Comparison of ENCODE assay signal across 12 cellular contexts in genomic region chr1:226863446-226863845, GRCh38. TPM values are rescaled to one million over a fixed set of nuclear protein-coding genes. Genes with fewer than 3 reads are reported as not detected.
DNase-seq lines count a peak whose midpoint lies in the region; ATAC-seq and TF ChIP-seq lines count a peak whose summit lies in the region.
"Had no signal": no experiment of that assay in that cellular context is flagged by ENCODE, and none has a peak within 500 bp of the region (broad histone marks: within the 10 kb centered on the region; RNA-seq: fewer than 3 reads in every experiment).

No MANE protein-coding gene starts in this region.

- TF ChIP-seq CTCF in cardiac fibroblast (IDR thresholded peaks at IDR 0.05; ENCODE audit: low read depth, low read length) = no peak
- TF ChIP-seq CTCF in psoas muscle (IDR thresholded peaks at IDR 0.05) = no peak

- H3K27ac Mint-ChIP-seq in activated CD4-positive, alpha-beta T cell treated with anti-CD3 and anti-CD28 coated beads, Interleukin-2, amount 10 ng/mL, durations not matched to agents 24 days and 14 days = peak overlapping the region; percentile 43
- H3K27ac Mint-ChIP-seq: dendritic cell treated with granulocyte-macrophage colony-stimulating factor and Interleukin-4, amounts not matched to agents 40 ng/mL and 50 ng/mL, for 4 days; type B pancreatic cell had no signal

- peak in 3 of 4 donors; percentile 39 to 46 (median 40) for ATAC-seq in psoas muscle
- no peak for ATAC-seq in GM21717 (IDR thresholded peaks at IDR 0.05; ENCODE audit: unreplicated experiment)
- no peak for ATAC-seq in GM18511 (IDR thresholded peaks at IDR 0.05; ENCODE audit: unreplicated experiment)

- H3K27me3 ChIP-seq in psoas muscle (ENCODE audit: insufficient read depth in 3 of 3, low read length in 2 of 3) = no peaks in the 10 kb centered on the region

- H3K4me3 Mint-ChIP-seq in activated CD4-positive, alpha-beta T cell treated with anti-CD3 and anti-CD28 coated beads, Interleukin-2, amount 10 ng/mL, durations not matched to agents 24 days and 14 days = no peak overlapping the region
- H3K4me3 Mint-ChIP-seq: dendritic cell treated with granulocyte-macrophage colony-stimulating factor and Interleukin-4, amounts not matched to agents 40 ng/mL and 50 ng/mL, for 4 days; type B pancreatic cell had no signal

- no peaks in the 10 kb centered on the region for H3K9me3 Mint-ChIP-seq in activated CD4-positive, alpha-beta T cell treated with anti-CD3 and anti-CD28 coated beads, Interleukin-2, amount 10 ng/mL, durations not matched to agents 24 days and 14 days
- H3K9me3 Mint-ChIP-seq: dendritic cell treated with granulocyte-macrophage colony-stimulating factor and Interleukin-4, amounts not matched to agents 40 ng/mL and 50 ng/mL, for 4 days had no signal

- no peak overlapping the region for H3K27ac ChIP-seq in psoas muscle
- H3K27ac ChIP-seq: SK-N-MC had no signal

- no peaks in the 10 kb centered on the region for H3K36me3 ChIP-seq in psoas muscle (ENCODE audit: insufficient read depth in 1 of 2, low read depth in 1 of 2)

- no peaks in the 10 kb centered on the region for H3K36me3 Mint-ChIP-seq in activated CD4-positive, alpha-beta T cell treated with anti-CD3 and anti-CD28 coated beads, Interleukin-2, amount 10 ng/mL, durations not matched to agents 24 days and 14 days (ENCODE audit: low read depth)
- H3K36me3 Mint-ChIP-seq: type B pancreatic cell had no signal

- intact Hi-C loops in activated CD4-positive, alpha-beta T cell treated with anti-CD3 and anti-CD28 coated beads, Interleukin-2, amount 10 ng/mL, durations not matched to agents 24 days and 14 days (cut with micrococcal nuclease) = no loop called here
- intact Hi-C loops in psoas muscle (cut with DNase I) = no loop called here

- WGBS in psoas muscle, 3 donors = 52 to 77% (median 65%) methylated on average over 5 of the region's 5 CpGs

- peaks cover 12% of the 10 kb centered on the region for H3K4me1 Mint-ChIP-seq in activated CD4-positive, alpha-beta T cell treated with anti-CD3 and anti-CD28 coated beads, Interleukin-2, amount 10 ng/mL, durations not matched to agents 24 days and 14 days

- H3K9me3 ChIP-seq in psoas muscle = no peaks in the 10 kb centered on the region

- H3K4me3 ChIP-seq in cardiac fibroblast (replicated peaks in 1 of 2; ENCODE audit: low read depth in 2 of 2, low read length in 2 of 2) (no peak overlapping the region), psoas muscle (no peak overlapping the region)
- H3K4me3 ChIP-seq: SK-N-MC had no signal

- no peaks in the 10 kb centered on the region for H3K4me1 ChIP-seq in psoas muscle

- peaks cover 10% of the 10 kb centered on the region for H3K27me3 Mint-ChIP-seq in activated CD4-positive, alpha-beta T cell treated with anti-CD3 and anti-CD28 coated beads, Interleukin-2, amount 10 ng/mL, durations not matched to agents 24 days and 14 days
- H3K27me3 Mint-ChIP-seq: type B pancreatic cell had no signal

- DNase-seq in activated CD4-positive, alpha-beta T cell treated with anti-CD3 and anti-CD28 coated beads, Interleukin-2, amount 10 ng/mL, durations not matched to agents 24 days and 14 days = peak; percentile 64
- no peak for DNase-seq in activated CD4-positive, alpha-beta T cell treated with anti-CD3 and anti-CD28 coated beads for 4 hours
- peak; percentile 86 for DNase-seq in LHCN-M2 (ENCODE audit: low read depth)
- DNase-seq in cardiac fibroblast (ENCODE audit: low read depth in 2 of 2) = peak; percentile 20 to 73
- no peak for DNase-seq in psoas muscle
- DNase-seq in D341Med (ENCODE audit: low spot score) = no peak
- DNase-seq: left cardiac atrium had no signal

RNA-seq across cellular contexts. Expression of gene PSEN2, which starts 7.0 kb away (rescaled TPM):
- 10.4 and 10.7 TPM in 2 replicates for total RNA-seq in activated CD4-positive, alpha-beta T cell treated with anti-CD3 and anti-CD28 coated beads, Interleukin-2, amount 10 ng/mL, durations not matched to agents 24 days and 14 days
- total RNA-seq in LHCN-M2 (2014; rRNA removed) = 24.2 and 28.0 TPM in 2 replicates
- 16.0 TPM for polyA plus RNA-seq in LHCN-M2 (2012)
- 10 to 100 TPM; 26.2 to 31.5 (median 28.0) TPM for total RNA-seq in psoas muscle
- 10 to 100 TPM; 15.5 to 30.6 (median 19.4) TPM for polyA plus RNA-seq in psoas muscle

Comparison
In these comparisons a context has a peak if more than half of its experiments do, and no peak if none do; other contexts are left out.
1. DNase-seq: peak in activated CD4-positive, alpha-beta T cell treated with anti-CD3 and anti-CD28 coated beads, Interleukin-2, amount 10 ng/mL, durations not matched to agents 24 days and 14 days (single experiment), LHCN-M2 (single experiment) and cardiac fibroblast (2 of 2); none in activated CD4-positive, alpha-beta T cell treated with anti-CD3 and anti-CD28 coated beads for 4 hours (0 of 2), psoas muscle (0 of 2) and D341Med (single experiment).
2. ATAC-seq: peak in psoas muscle (3 of 4); none in GM21717 (single experiment) and GM18511 (single experiment).